In the genomic region with DNA sequence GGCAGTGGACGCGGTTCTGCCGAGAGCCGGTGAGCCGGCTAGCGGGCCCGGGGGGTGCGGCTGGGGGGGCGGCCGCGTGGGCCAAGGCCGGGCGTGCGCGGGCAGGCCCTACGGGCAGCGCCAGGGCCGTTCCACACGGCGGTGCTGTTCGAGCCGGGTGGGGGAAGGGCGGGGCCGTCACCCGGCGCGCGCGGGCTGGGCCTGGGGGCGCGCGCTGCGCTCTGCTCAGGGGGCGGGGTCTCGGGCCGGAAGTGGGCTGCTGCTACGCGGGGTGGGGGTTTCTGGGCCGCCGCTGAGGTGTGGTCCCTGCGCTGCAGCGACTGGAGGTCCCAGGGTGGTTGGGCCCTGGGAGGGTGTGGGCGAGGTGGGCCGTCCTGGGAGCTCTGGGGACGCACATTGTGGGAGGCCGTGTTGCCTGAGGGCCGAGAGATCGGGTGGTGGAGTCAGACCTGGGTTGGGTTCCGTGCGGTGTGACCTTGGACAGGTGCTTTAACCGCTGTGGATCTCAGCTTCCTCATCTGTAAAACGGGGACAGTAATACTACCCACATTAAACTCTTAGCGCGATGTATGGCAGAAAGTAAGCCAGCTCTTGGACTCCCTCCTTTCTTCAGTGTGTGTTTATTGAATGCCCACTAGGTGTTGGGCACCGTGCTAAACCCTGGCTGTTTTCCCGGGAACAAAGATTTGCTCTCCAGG, we compare ENCODE assay signal across 8 cellular contexts. TPM values are rescaled to one million over a fixed set of nuclear protein-coding genes. Genes with fewer than 3 reads are reported as not detected.
DNase-seq lines count a peak whose midpoint lies in the region; ATAC-seq and TF ChIP-seq lines count a peak whose summit lies in the region.

No MANE protein-coding gene starts in this region.

- H3K4me1 Mint-ChIP-seq in WTC11, result peaks cover 32% of the 10 kb centered on the region

- no peaks in the 10 kb centered on the region for H3K9me3 Mint-ChIP-seq in WTC11

- peak overlapping the region; percentile 97 for H3K27ac Mint-ChIP-seq in WTC11

- no peaks in the 10 kb centered on the region for H3K27me3 Mint-ChIP-seq in WTC11 (ENCODE audit: low read depth)

- ATAC-seq in HG02759 (IDR thresholded peaks at IDR 0.05; ENCODE audit: unreplicated experiment) (peak; percentile 72), WTC11 (peak; percentile 76)

- no peak for TF ChIP-seq CTCF in WTC11 (IDR thresholded peaks at IDR 0.05)

- DNase-seq in SIG-M5 treated with dmso at 0.1 percent for 504 hours (lab: John Stamatoyannopoulos, UW; ENCODE audit: unreplicated experiment) (peak; percentile 66), SIG-M5 (lab: John Stamatoyannopoulos, UW) (no peak), NCI-H1417 (lab: John Stamatoyannopoulos, UW) (peak; percentile 68 to 96 (median 90)), WTC11 (ENCODE audit: low spot score) (peak; percentile 70), lung microvascular endothelial cell (ENCODE audit: low read depth in 2 of 2) (peak; percentile 56 to 72)
- peak; percentile 73 for DNase-seq in stimulated activated CD8-positive, alpha-beta memory T cell treated with anti-CD3 and anti-CD28 coated beads, Interleukin-12 subunit alpha, Interleukin-12 subunit beta, amount 100 ng/mL, for 1 hour (ENCODE audit: low read depth)

- H3K36me3 Mint-ChIP-seq in WTC11, result 0 out of 2 replicates have a peak, but pooled peaks cover 3% of the 10 kb centered on the region

- peak overlapping the region; percentile 91 for H3K27ac ChIP-seq in cingulate gyrus (ENCODE audit: low read depth, low read length)

- POLR2A ChIA-PET in WTC11 (lab: Charles Lee), result interaction anchor here (0.7 to 1.6 kb wide), 4 partner anchors 9 to 42 kb away, joined by 3 to 5 read pairs (median 4); no protein-coding TSS in a partner anchor

- peak overlapping the region; percentile 91 for H3K4me3 Mint-ChIP-seq in WTC11

- CTCF ChIA-PET in WTC11 (lab: Charles Lee), result interaction anchor here (0.6 to 1.7 kb wide), 9 partner anchors 27 to 969 kb away, joined by 3 to 9 read pairs (median 4); no protein-coding TSS in a partner anchor

TF ChIP-seq in WTC11, 78 proteins besides CTCF, POLR2A, EP300 and RAD21 (continues in another document):
- TF ChIP-seq, protein P1, sequence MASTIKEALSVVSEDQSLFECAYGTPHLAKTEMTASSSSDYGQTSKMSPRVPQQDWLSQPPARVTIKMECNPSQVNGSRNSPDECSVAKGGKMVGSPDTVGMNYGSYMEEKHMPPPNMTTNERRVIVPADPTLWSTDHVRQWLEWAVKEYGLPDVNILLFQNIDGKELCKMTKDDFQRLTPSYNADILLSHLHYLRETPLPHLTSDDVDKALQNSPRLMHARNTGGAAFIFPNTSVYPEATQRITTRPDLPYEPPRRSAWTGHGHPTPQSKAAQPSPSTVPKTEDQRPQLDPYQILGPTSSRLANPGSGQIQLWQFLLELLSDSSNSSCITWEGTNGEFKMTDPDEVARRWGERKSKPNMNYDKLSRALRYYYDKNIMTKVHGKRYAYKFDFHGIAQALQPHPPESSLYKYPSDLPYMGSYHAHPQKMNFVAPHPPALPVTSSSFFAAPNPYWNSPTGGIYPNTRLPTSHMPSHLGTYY (CRISPR knock-in tag; IDR thresholded peaks at IDR 0.05), result peak; percentile 10; the same call in 1 of the 2 replicates
- 0 out of 2 replicates have a peak, but pooled peaks have one; percentile 42 for TF ChIP-seq TCF7 (CRISPR knock-in tag; IDR thresholded peaks at IDR 0.05; ENCODE audit: low read depth)
- no peak for TF ChIP-seq ZNF232 (CRISPR knock-in tag; IDR thresholded peaks at IDR 0.05)
- TF ChIP-seq, protein P2, sequence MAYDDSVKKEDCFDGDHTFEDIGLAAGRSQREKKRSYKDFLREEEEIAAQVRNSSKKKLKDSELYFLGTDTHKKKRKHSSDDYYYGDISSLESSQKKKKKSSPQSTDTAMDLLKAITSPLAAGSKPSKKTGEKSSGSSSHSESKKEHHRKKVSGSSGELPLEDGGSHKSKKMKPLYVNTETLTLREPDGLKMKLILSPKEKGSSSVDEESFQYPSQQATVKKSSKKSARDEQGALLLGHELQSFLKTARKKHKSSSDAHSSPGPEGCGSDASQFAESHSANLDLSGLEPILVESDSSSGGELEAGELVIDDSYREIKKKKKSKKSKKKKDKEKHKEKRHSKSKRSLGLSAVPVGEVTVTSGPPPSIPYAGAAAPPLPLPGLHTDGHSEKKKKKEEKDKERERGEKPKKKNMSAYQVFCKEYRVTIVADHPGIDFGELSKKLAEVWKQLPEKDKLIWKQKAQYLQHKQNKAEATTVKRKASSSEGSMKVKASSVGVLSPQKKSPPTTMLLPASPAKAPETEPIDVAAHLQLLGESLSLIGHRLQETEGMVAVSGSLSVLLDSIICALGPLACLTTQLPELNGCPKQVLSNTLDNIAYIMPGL (CRISPR knock-in tag; IDR thresholded peaks at IDR 0.05), result peak; percentile 38; the same call in 1 of the 2 replicates
- TF ChIP-seq, protein P3, sequence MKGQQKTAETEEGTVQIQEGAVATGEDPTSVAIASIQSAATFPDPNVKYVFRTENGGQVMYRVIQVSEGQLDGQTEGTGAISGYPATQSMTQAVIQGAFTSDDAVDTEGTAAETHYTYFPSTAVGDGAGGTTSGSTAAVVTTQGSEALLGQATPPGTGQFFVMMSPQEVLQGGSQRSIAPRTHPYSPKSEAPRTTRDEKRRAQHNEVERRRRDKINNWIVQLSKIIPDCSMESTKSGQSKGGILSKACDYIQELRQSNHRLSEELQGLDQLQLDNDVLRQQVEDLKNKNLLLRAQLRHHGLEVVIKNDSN (CRISPR knock-in tag; IDR thresholded peaks at IDR 0.05), result no peak
- TF ChIP-seq, protein P4, sequence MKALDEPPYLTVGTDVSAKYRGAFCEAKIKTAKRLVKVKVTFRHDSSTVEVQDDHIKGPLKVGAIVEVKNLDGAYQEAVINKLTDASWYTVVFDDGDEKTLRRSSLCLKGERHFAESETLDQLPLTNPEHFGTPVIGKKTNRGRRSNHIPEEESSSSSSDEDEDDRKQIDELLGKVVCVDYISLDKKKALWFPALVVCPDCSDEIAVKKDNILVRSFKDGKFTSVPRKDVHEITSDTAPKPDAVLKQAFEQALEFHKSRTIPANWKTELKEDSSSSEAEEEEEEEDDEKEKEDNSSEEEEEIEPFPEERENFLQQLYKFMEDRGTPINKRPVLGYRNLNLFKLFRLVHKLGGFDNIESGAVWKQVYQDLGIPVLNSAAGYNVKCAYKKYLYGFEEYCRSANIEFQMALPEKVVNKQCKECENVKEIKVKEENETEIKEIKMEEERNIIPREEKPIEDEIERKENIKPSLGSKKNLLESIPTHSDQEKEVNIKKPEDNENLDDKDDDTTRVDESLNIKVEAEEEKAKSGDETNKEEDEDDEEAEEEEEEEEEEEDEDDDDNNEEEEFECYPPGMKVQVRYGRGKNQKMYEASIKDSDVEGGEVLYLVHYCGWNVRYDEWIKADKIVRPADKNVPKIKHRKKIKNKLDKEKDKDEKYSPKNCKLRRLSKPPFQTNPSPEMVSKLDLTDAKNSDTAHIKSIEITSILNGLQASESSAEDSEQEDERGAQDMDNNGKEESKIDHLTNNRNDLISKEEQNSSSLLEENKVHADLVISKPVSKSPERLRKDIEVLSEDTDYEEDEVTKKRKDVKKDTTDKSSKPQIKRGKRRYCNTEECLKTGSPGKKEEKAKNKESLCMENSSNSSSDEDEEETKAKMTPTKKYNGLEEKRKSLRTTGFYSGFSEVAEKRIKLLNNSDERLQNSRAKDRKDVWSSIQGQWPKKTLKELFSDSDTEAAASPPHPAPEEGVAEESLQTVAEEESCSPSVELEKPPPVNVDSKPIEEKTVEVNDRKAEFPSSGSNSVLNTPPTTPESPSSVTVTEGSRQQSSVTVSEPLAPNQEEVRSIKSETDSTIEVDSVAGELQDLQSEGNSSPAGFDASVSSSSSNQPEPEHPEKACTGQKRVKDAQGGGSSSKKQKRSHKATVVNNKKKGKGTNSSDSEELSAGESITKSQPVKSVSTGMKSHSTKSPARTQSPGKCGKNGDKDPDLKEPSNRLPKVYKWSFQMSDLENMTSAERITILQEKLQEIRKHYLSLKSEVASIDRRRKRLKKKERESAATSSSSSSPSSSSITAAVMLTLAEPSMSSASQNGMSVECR (CRISPR knock-in tag; IDR thresholded peaks at IDR 0.05; ENCODE audit: borderline replicate concordance), result 0 out of 2 replicates have a peak, but pooled peaks have one; percentile 29
- TF ChIP-seq ZNF396 (CRISPR knock-in tag; IDR thresholded peaks at IDR 0.05; ENCODE audit: borderline replicate concordance), result no peak
- TF ChIP-seq ZNF317 (CRISPR knock-in tag; IDR thresholded peaks at IDR 0.05; ENCODE audit: borderline replicate concordance, low read depth), result no peak
- no peak for TF ChIP-seq ELF4 (CRISPR knock-in tag; IDR thresholded peaks at IDR 0.05; ENCODE audit: low read depth)
- TF ChIP-seq, protein P5, sequence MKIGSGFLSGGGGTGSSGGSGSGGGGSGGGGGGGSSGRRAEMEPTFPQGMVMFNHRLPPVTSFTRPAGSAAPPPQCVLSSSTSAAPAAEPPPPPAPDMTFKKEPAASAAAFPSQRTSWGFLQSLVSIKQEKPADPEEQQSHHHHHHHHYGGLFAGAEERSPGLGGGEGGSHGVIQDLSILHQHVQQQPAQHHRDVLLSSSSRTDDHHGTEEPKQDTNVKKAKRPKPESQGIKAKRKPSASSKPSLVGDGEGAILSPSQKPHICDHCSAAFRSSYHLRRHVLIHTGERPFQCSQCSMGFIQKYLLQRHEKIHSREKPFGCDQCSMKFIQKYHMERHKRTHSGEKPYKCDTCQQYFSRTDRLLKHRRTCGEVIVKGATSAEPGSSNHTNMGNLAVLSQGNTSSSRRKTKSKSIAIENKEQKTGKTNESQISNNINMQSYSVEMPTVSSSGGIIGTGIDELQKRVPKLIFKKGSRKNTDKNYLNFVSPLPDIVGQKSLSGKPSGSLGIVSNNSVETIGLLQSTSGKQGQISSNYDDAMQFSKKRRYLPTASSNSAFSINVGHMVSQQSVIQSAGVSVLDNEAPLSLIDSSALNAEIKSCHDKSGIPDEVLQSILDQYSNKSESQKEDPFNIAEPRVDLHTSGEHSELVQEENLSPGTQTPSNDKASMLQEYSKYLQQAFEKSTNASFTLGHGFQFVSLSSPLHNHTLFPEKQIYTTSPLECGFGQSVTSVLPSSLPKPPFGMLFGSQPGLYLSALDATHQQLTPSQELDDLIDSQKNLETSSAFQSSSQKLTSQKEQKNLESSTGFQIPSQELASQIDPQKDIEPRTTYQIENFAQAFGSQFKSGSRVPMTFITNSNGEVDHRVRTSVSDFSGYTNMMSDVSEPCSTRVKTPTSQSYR (CRISPR knock-in tag; IDR thresholded peaks at IDR 0.05), result 0 out of 2 replicates have a peak, but pooled peaks have one; percentile 11
- 0 out of 2 replicates have a peak, but pooled peaks have one; percentile 31 for TF ChIP-seq ZNF219 (CRISPR knock-in tag; IDR thresholded peaks at IDR 0.05; ENCODE audit: borderline replicate concordance)
- no peak for TF ChIP-seq NR3C1 (CRISPR knock-in tag; conservative IDR thresholded peaks at IDR 0.05; ENCODE audit: low read depth)

RNA-seq across cellular contexts. Expression of a gene that starts 0.4 kb away (rescaled TPM):
- total RNA-seq in WTC11 (2021) (154 to 159 TPM (median 155 TPM) in 3 replicates), lung microvascular endothelial cell (64.1 and 74.4 TPM in 2 replicates)

RNA-seq across cellular contexts. Expression of a gene that starts 38.6 kb away (rescaled TPM):
- total RNA-seq in WTC11 (2021) (0.17 to 0.55 TPM (median 0.32 TPM) in 3 replicates), lung microvascular endothelial cell (under 0.01 TPM in 2 replicates)

RNA-seq across cellular contexts. Expression of a gene that starts 58.0 kb away (rescaled TPM):
- total RNA-seq in WTC11 (2021) (638 to 682 TPM (median 641 TPM) in 3 replicates), lung microvascular endothelial cell (0.60 and 1.3 TPM in 2 replicates)

Comparison
In these comparisons a context has a peak if more than half of its experiments do, and no peak if none do; other contexts are left out.
1. RNA of a gene that starts 58.0 kb away (total RNA-seq): 638 to 682 TPM in WTC11; 0.60 to 1.3 TPM in lung microvascular endothelial cell; every median in the first group is over 100 times any median in the second.